Comparison of ENCODE assay signal across 8 cellular contexts in genomic region chr1:17053685-17054410, GRCh38. TPM values are rescaled to one million over a fixed set of nuclear protein-coding genes. Genes with fewer than 3 reads are reported as not detected.
DNase-seq lines count a peak whose midpoint lies in the region; ATAC-seq and TF ChIP-seq lines count a peak whose summit lies in the region.

SDHB (minus strand) TSS chr1:17054032; CDS start chr1:17054019, 13 bp downstream.

- H4K91ac ChIP-seq in H9 (ENCODE audit: insufficient read length, low read depth, low read length) = no peak within 1 kb of the TSS

- no peak within 1 kb of the TSS for H2AK5ac ChIP-seq in H9 (ENCODE audit: insufficient read length, low read length)

- peak within 1 kb of the TSS; percentile 69 for H3K9ac ChIP-seq in H9 (ENCODE audit: extremely low read depth, insufficient read length, low read length)

- peaks cover 5% of the 10 kb centered on the region for H3K23me2 ChIP-seq in H9 (ENCODE audit: insufficient read length, low read depth, low read length, poor library complexity, severe bottlenecking)

- no peak within 1 kb of the TSS for H2AFZ ChIP-seq in H9 (ENCODE audit: low read length)

- H3K36me3 Mint-ChIP-seq in H9 (ENCODE audit: insufficient read depth in 1 of 3, low read depth in 3 of 3) = peaks cover 0 to 20% (median 6%) of the 10 kb centered on the region in 3 experiments; a peak in 4 of 7 replicates
- peaks cover 6% of the 10 kb centered on the region for H3K36me3 Mint-ChIP-seq in natural killer cell treated with Interleukin-12 subunit alpha and Interleukin-12 subunit beta and Interleukin-15 and Interleukin-18, amount 100 ng/mL, for 72 hours

- H3K79me1 ChIP-seq in H9 (ENCODE audit: insufficient read depth, low read depth, low read length, poor library complexity, severe bottlenecking) = peaks cover 12% of the 10 kb centered on the region

- ATAC-seq in natural killer cell treated with Interleukin-12 subunit alpha and Interleukin-12 subunit beta and Interleukin-15 and Interleukin-18, amount 100 ng/mL, for 72 hours = peak; percentile 100
- ATAC-seq in stimulated activated naive CD8-positive, alpha-beta T cell treated with anti-CD3 and anti-CD28 coated beads, Interleukin-15, Interleukin-2, amounts not matched to agents 100 U/mL and 50 U/mL, for 24 hours = peak; percentile 100

- H3K9me3 Mint-ChIP-seq in H9 = no peaks in the 10 kb centered on the region
- no peaks in the 10 kb centered on the region for H3K9me3 Mint-ChIP-seq in natural killer cell treated with Interleukin-12 subunit alpha and Interleukin-12 subunit beta and Interleukin-15 and Interleukin-18, amount 100 ng/mL, for 72 hours

- H3K4ac ChIP-seq in H9 (ENCODE audit: low read depth, low read length) = no peak within 1 kb of the TSS

- no peak for TF ChIP-seq CTCF in H9 (conservative IDR thresholded peaks at IDR 0.05)
- TF ChIP-seq CTCF in fibroblast of pulmonary artery (IDR thresholded peaks at IDR 0.05; ENCODE audit: low read length, missing control alignments) = no peak

- H3K4me3 ChIP-seq in MG63 = peak within 1 kb of the TSS; percentile 84
- peak within 1 kb of the TSS; percentile 99 for H3K4me3 ChIP-seq in fibroblast of pulmonary artery (replicated peaks; ENCODE audit: low read depth, low read length)

- no peaks in the 10 kb centered on the region for H4K20me1 ChIP-seq in H9 (ENCODE audit: control insufficient read depth, insufficient read depth, insufficient read length)

- H4K8ac ChIP-seq in H9 (replicated peaks; ENCODE audit: insufficient read length, low read depth, low read length) = no peak within 1 kb of the TSS

- H3K23ac ChIP-seq in H9 (ENCODE audit: insufficient read length, low read depth, low read length) = no peak within 1 kb of the TSS

- H2BK15ac ChIP-seq in H9 (ENCODE audit: low read depth, low read length) = no peak within 1 kb of the TSS

- H3K14ac ChIP-seq in H9 (ENCODE audit: insufficient read depth, low read length) = peak within 1 kb of the TSS; percentile 72

- H3K27me3 Mint-ChIP-seq in H9 (ENCODE audit: low read depth) = peaks cover 12% of the 10 kb centered on the region
- H3K27me3 Mint-ChIP-seq in natural killer cell treated with Interleukin-12 subunit alpha and Interleukin-12 subunit beta and Interleukin-15 and Interleukin-18, amount 100 ng/mL, for 72 hours = peaks cover 6 to 8% of the 10 kb centered on the region in 2 donors

- DNase-seq in ELR (ENCODE audit: low read depth) = peak; percentile 98
- DNase-seq in H9 = peak; percentile 99
- DNase-seq in MG63 = peak; percentile 98
- peak; percentile 78 for DNase-seq in SHP77 treated with DMSO at 0.1 percent for 48 hours (lab: John Stamatoyannopoulos, UW)
- DNase-seq in activated effector memory CD4-positive, alpha-beta T cell treated with anti-CD3 and anti-CD28 coated beads, Interleukin-2, amount 50 U/mL, for 16 hours = peak; percentile 100
- DNase-seq in fibroblast of pulmonary artery (ENCODE audit: low read depth) = peak; percentile 99
- DNase-seq in natural killer cell treated with Interleukin-12 subunit alpha and Interleukin-12 subunit beta and Interleukin-15 and Interleukin-18, amount 100 ng/mL, for 72 hours (ENCODE audit: low spot score) = peak; percentile 99
- peak; percentile 99 for DNase-seq in stimulated activated naive CD8-positive, alpha-beta T cell treated with anti-CD3 and anti-CD28 coated beads, Interleukin-15, Interleukin-2, amounts not matched to agents 100 U/mL and 50 U/mL, for 24 hours

- peak within 1 kb of the TSS; percentile 96 to 99 (median 97) for H3K27ac Mint-ChIP-seq in H9
- H3K27ac Mint-ChIP-seq in natural killer cell treated with Interleukin-12 subunit alpha and Interleukin-12 subunit beta and Interleukin-15 and Interleukin-18, amount 100 ng/mL, for 72 hours = peak within 1 kb of the TSS; percentile 89 to 96

- H3K4me2 ChIP-seq in H9 (ENCODE audit: insufficient read depth, insufficient read length, low read length) = peak within 1 kb of the TSS; percentile 95

- no peak within 1 kb of the TSS for H3K27ac ChIP-seq in H9 (ENCODE audit: insufficient read length, low read depth, low read length)

- peaks cover 2% of the 10 kb centered on the region; the same call in 1 of the 2 replicates for H3K27me3 ChIP-seq in H9 (ENCODE audit: insufficient read depth, low read length)
- H3K27me3 ChIP-seq in MG63 = no peaks in the 10 kb centered on the region; the same call in 1 of the 2 replicates

- no peak within 1 kb of the TSS for H3T11ph ChIP-seq in H9 (ENCODE audit: low read length)

- no peak within 1 kb of the TSS for H4K5ac ChIP-seq in H9 (ENCODE audit: insufficient read length, low read depth, low read length)

- H2BK120ac ChIP-seq in H9 (ENCODE audit: low read depth, low read length, poor library complexity, severe bottlenecking) = no peak within 1 kb of the TSS

- peaks cover 4 to 15% of the 10 kb centered on the region in 2 experiments for H3K4me1 Mint-ChIP-seq in H9
- H3K4me1 Mint-ChIP-seq in natural killer cell treated with Interleukin-12 subunit alpha and Interleukin-12 subunit beta and Interleukin-15 and Interleukin-18, amount 100 ng/mL, for 72 hours (ENCODE audit: low read depth in 2 of 2) = peaks cover 20 to 27% of the 10 kb centered on the region in 2 donors

- no peak within 1 kb of the TSS for H3K18ac ChIP-seq in H9 (ENCODE audit: insufficient read length, low read depth, low read length)

- no peaks in the 10 kb centered on the region for H3K9me3 ChIP-seq in H9 (ENCODE audit: control insufficient read depth, low read depth, low read length)
- H3K9me3 ChIP-seq in MG63 = no peaks in the 10 kb centered on the region

- peaks cover 6% of the 10 kb centered on the region; the same call in 1 of the 2 replicates for H3K4me1 ChIP-seq in H9 (ENCODE audit: insufficient read depth, low read length)

- WGBS in H9 (ENCODE audit: extremely low coverage, insufficient read length, low lambda C conversion rate) = no CpG with 5 or more reads among the region's 44 CpGs

- H2BK12ac ChIP-seq in H9 (ENCODE audit: insufficient read length, low read depth, low read length) = no peak within 1 kb of the TSS

- H3K4me3 Mint-ChIP-seq in H9 = peak within 1 kb of the TSS; percentile 99
- H3K4me3 Mint-ChIP-seq in natural killer cell treated with Interleukin-12 subunit alpha and Interleukin-12 subunit beta and Interleukin-15 and Interleukin-18, amount 100 ng/mL, for 72 hours = peak within 1 kb of the TSS; percentile 99

- H2BK20ac ChIP-seq in H9 (ENCODE audit: low read depth, low read length, poor library complexity, severe bottlenecking) = no peak within 1 kb of the TSS

- no peak within 1 kb of the TSS for H3K56ac ChIP-seq in H9 (ENCODE audit: insufficient read length, low read depth, low read length)

- no peak within 1 kb of the TSS for H2BK5ac ChIP-seq in H9 (ENCODE audit: insufficient read length, low read length)

- peaks cover 29% of the 10 kb centered on the region for H3K36me3 ChIP-seq in MG63

- H3K79me2 ChIP-seq in H9 (ENCODE audit: insufficient read depth, low read length) = peaks cover 11% of the 10 kb centered on the region

RNA-seq across cellular contexts. Expression of gene SDHB, which starts in this region (rescaled TPM):
- total RNA-seq in H9 (2021) = 76.7 and 77.5 TPM in 2 replicates
- 332 and 487 TPM in 2 replicates for total RNA-seq in MG63 (2014; rRNA removed; shearing (Covaris generic); ENCODE audit: low replicate concordance)
- 100 to 1,000 TPM in 1 of 2 donors, 10 to 100 TPM in 1; 92.1 to 106 TPM for total RNA-seq in natural killer cell treated with Interleukin-12 subunit alpha and Interleukin-12 subunit beta and Interleukin-15 and Interleukin-18, amount 100 ng/mL, for 72 hours
